In the genomic region with DNA sequence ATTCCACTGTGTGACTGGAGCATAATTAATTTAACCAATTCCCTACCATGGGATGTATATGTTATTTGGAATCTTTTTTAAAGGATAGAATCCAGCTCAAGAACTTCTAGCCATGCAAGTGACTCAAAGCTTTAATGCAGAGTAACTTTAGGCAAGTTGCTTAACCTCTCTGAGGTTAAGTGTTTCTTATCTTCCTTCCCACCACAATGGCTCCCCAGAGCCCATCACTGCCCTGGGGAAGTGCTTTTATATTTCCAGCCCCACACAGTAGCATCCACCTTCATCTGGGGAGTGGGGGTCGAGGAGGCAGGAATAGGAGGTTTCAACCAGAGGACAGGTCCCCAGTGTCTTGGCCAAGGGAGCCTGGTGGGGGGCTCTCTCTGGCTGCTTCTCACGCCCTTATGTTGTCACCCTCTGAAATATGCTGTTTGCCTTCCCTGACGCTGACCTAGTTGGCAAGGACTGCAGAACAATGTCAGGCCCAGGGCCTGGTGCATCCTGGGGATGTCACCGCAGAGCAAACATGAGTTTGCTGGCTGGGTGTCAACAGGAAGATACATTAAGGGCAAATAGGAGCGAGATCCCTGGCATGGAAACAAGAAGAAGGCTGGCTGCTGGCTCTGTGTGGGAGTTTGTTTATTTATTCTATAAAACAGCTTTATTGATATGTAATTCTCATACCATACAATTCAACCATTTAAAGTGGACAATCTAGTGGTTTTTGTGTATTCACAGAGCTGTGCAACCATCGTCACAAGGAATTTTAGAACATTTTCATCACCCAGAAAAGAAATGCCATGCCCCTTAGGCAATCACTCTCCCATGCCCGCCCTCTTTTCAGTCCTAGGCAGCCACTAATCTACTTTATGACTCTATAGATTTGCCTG, we compare ENCODE assay signal across 8 cellular contexts. TPM values are rescaled to one million over a fixed set of nuclear protein-coding genes. Genes with fewer than 3 reads are reported as not detected.
DNase-seq lines count a peak whose midpoint lies in the region; ATAC-seq, FAIRE-seq and TF ChIP-seq lines count a peak whose summit lies in the region.

No MANE protein-coding gene starts in this region.

- peaks cover 0 to 4% (median 3%) of the 10 kb centered on the region in 3 donors for H3K4me1 Mint-ChIP-seq in T-cell

- FAIRE-seq in endothelial cell of umbilical vein (lab: Jason Lieb, UNC), result peak; percentile 95

- peak overlapping the region; percentile 43 for H3K4me2 ChIP-seq in endothelial cell of umbilical vein (ENCODE audit: insufficient read depth, low read length)

- no peak overlapping the region for H3K27ac Mint-ChIP-seq in T-cell

- H3K9me3 Mint-ChIP-seq in T-cell, result no peaks in the 10 kb centered on the region

- H3K27me3 ChIP-seq in endothelial cell of umbilical vein (ENCODE audit: control insufficient read depth in 2 of 2, insufficient read depth in 2 of 2, low read length in 2 of 2) (no peaks in the 10 kb centered on the region), mucosa of rectum (ENCODE audit: control insufficient read depth in 2 of 2, insufficient read depth in 2 of 2, low read length in 2 of 2) (no peaks in the 10 kb centered on the region)

- BruUV-seq in endothelial cell of umbilical vein (replicated peaks; lab: Mats Ljungman, UMichigan), result no TSS peak

- H3K79me2 ChIP-seq in endothelial cell of umbilical vein (ENCODE audit: control insufficient read depth, insufficient read depth, low read length), result no peaks in the 10 kb centered on the region

- H4K20me1 ChIP-seq in endothelial cell of umbilical vein (replicated peaks; ENCODE audit: control insufficient read depth, extremely low read depth, insufficient read depth, low read length), result no peaks in the 10 kb centered on the region

- no peak for TF ChIP-seq CTCF in endothelial cell of umbilical vein (IDR thresholded peaks at IDR 0.05; ENCODE audit: extremely low read depth in 1 of 2, insufficient read depth in 1 of 2, low read depth in 1 of 2, low read length in 2 of 2)

- no peaks in the 10 kb centered on the region for H3K36me3 Mint-ChIP-seq in T-cell

- no peak for TF ChIP-seq POLR2A in endothelial cell of umbilical vein (IDR thresholded peaks at IDR 0.05; ENCODE audit: low read depth, low read length)

- DNase-seq in CD1c-positive myeloid dendritic cell (ENCODE audit: extremely low spot score), result peak; percentile 56
- peak; percentile 76 for DNase-seq in NCI-H748 (lab: John Stamatoyannopoulos, UW; ENCODE audit: unreplicated experiment)
- peak; percentile 96 for DNase-seq in endothelial cell of umbilical vein (ENCODE audit: low read depth, low spot score)
- no peak for DNase-seq in activated naive CD4-positive, alpha-beta T cell (lab: John Stamatoyannopoulos, UW)
- DNase-seq in T-cell, result no peak

- POLR2A ChIA-PET in endothelial cell of umbilical vein (lab: Charles Lee) (interaction anchor here (1.2 kb wide), 1 partner anchor 47 kb away, joined by 7 read pairs; no protein-coding TSS in a partner anchor), T-cell (lab: Charles Lee) (no interaction called here)

- H3K27me3 Mint-ChIP-seq in T-cell, result peaks cover 17 to 24% of the 10 kb centered on the region in 2 donors

- H3K9me1 ChIP-seq in endothelial cell of umbilical vein (replicated peaks; ENCODE audit: control insufficient read depth, extremely low read depth, insufficient read depth, low read length), result no peaks in the 10 kb centered on the region

- ATAC-seq in T-cell (replicated peaks in 1 of 4) (no peak), HG03460 (IDR thresholded peaks at IDR 0.05; ENCODE audit: unreplicated experiment) (no peak), GM21619 (IDR thresholded peaks at IDR 0.05; ENCODE audit: unreplicated experiment) (no peak)

- CTCF ChIA-PET in endothelial cell of umbilical vein (lab: Charles Lee) (interaction anchor here (1.1 to 3.2 kb wide), 5 partner anchors 11 to 85 kb away, joined by 3 to 33 read pairs (median 23); a partner anchor contains a TSS), T-cell (lab: Charles Lee) (interaction anchor here (0.6 to 2.3 kb wide), 2 partner anchors 11 to 43 kb away, joined by 3 to 7 read pairs; no protein-coding TSS in a partner anchor)

- H2AFZ ChIP-seq in endothelial cell of umbilical vein (ENCODE audit: low read depth, low read length), result no peak overlapping the region

- no peak overlapping the region for H3K4me3 Mint-ChIP-seq in T-cell

- H3K9me3 ChIP-seq in endothelial cell of umbilical vein (replicated peaks; ENCODE audit: control insufficient read depth, insufficient read depth, low read length) (no peaks in the 10 kb centered on the region), mucosa of rectum (ENCODE audit: control insufficient read depth in 2 of 2, low read length in 2 of 2) (no peaks in the 10 kb centered on the region)

- H3K9ac ChIP-seq in endothelial cell of umbilical vein (replicated peaks; ENCODE audit: extremely low read depth, insufficient read depth, low read length) (peak overlapping the region; percentile 14), mucosa of rectum (ENCODE audit: low read depth in 1 of 2, low read length in 2 of 2) (peak overlapping the region; percentile 36 to 51)

- peak overlapping the region; percentile 74 for H3K27ac ChIP-seq in endothelial cell of umbilical vein (ENCODE audit: insufficient read depth, low read depth, low read length)
- peak overlapping the region; percentile 77 to 85 for H3K27ac ChIP-seq in mucosa of rectum (ENCODE audit: low read depth in 2 of 2, low read length in 2 of 2)

- peaks cover 27% of the 10 kb centered on the region for H3K4me1 ChIP-seq in endothelial cell of umbilical vein (ENCODE audit: control insufficient read depth, extremely low read depth, insufficient read depth, low read length)
- peaks cover 19 to 24% of the 10 kb centered on the region in 2 donors for H3K4me1 ChIP-seq in mucosa of rectum (ENCODE audit: control insufficient read depth in 2 of 2, insufficient read depth in 2 of 2, low read length in 2 of 2)

- H3K4me3 ChIP-seq in endothelial cell of umbilical vein (replicated peaks in 1 of 3; ENCODE audit: insufficient read depth in 1 of 3, low read depth in 1 of 3, low read length in 3 of 3) (no peak overlapping the region), mucosa of rectum (ENCODE audit: low read length in 2 of 2) (no peak overlapping the region)

- H3K36me3 ChIP-seq in endothelial cell of umbilical vein (ENCODE audit: control insufficient read depth in 2 of 2, extremely low read depth in 1 of 2, insufficient read depth in 2 of 2, low read length in 2 of 2) (no peaks in the 10 kb centered on the region), mucosa of rectum (ENCODE audit: control insufficient read depth in 2 of 2, insufficient read depth in 2 of 2, low read length in 2 of 2) (no peaks in the 10 kb centered on the region)

- intact Hi-C loops in endothelial cell of umbilical vein (cut with micrococcal nuclease), result loop anchor here (1.0 to 5.0 kb wide), 4 partner anchors 9 to 105 kb away; no protein-coding TSS in a partner anchor

- dilution Hi-C loops in endothelial cell of umbilical vein (cut with MboI; ENCODE audit: extremely low pct_ligation_motif_present, low sequenced_read_pairs), result no loop called here

TF ChIP-seq in endothelial cell of umbilical vein, 7 proteins besides CTCF, POLR2A, EP300 and RAD21:
- TF ChIP-seq MYC (IDR thresholded peaks at IDR 0.05; ENCODE audit: low read depth, low read length) (no peak), POLR2AphosphoS5 (IDR thresholded peaks at IDR 0.05; ENCODE audit: insufficient read depth, low read depth, low read length) (peak; percentile 58)

RNA-seq across cellular contexts. Expression of a gene that starts 46.6 kb away (rescaled TPM):
- 334 and 471 TPM in 2 replicates for total RNA-seq in endothelial cell of umbilical vein
- polyA plus RNA-seq in endothelial cell of umbilical vein, result 736 and 750 TPM in 2 replicates
- 205 and 437 TPM in 2 replicates for polyA plus RNA-seq in endothelial cell of umbilical vein (2011; cell fraction: cytosol; rRNA removed)
- 2,468 and 4,773 TPM in 2 replicates for polyA plus RNA-seq in endothelial cell of umbilical vein (2011; cell fraction: nucleus; rRNA removed)
- polyA plus RNA-seq in endothelial cell of umbilical vein (2012), result 242 and 354 TPM in 2 replicates
- polyA minus RNA-seq in endothelial cell of umbilical vein, result 520 and 546 TPM in 2 replicates
- polyA minus RNA-seq in endothelial cell of umbilical vein (2011; cell fraction: cytosol; rRNA and poly(A)+ RNA removed), result 12.8 TPM
- 507 and 650 TPM in 2 replicates for polyA minus RNA-seq in endothelial cell of umbilical vein (2011; cell fraction: nucleus; rRNA and poly(A)+ RNA removed)
- total RNA-seq in T-cell, result 100 to 1,000 TPM; 103 to 142 (median 115) TPM

Comparison
In these comparisons a context has a peak if more than half of its experiments do, and no peak if none do; other contexts are left out.
1. DNase-seq: peak in CD1c-positive myeloid dendritic cell (single experiment), NCI-H748 (single experiment) and endothelial cell of umbilical vein (single experiment); none in activated naive CD4-positive, alpha-beta T cell (0 of 4) and T-cell (0 of 34).